In the genomic region with DNA sequence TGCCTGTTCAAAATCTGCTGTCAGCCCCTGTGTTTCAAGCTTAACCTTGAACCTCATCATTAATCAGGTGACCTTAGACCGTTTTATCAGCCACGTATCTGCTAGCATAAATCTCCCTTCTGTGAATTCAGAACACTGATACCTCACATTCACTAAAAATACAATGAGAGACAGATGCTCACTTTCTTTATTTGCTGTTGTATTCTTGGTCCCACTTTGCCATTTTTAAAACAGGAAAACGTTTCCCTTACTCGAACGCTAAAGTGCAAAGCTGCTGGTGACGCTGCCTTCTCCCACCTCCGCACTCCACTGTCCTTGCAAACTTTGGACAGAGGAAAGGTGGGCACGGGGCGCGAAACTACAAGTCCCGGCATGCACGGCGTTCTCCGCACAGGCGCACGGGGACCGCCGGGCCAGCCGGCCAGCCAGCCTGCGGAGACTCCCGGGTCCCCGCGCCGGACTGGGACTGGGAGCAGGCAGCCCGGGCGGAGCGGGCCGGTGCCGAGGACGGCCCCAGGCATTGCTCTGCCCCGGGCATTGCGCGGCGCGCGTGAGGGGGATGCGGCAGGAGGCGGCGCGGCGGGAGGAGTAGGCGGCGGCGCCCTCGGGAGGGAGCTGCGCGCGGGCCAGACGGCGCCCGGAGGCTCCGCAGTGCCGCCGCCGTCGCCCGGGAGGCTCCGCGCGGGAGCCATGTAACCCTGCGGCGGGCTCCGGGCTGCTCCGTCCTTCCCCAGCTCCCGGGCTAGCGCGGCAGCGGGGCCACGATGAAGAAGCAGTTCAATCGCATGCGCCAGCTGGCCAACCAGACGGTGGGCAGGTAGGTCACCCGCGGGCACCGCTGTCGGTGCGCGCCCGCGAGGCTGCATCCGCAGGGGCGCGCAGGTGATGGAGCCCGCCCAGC, we compare ENCODE assay signal across 8 cellular contexts. TPM values are rescaled to one million over a fixed set of nuclear protein-coding genes. Genes with fewer than 3 reads are reported as not detected.
DNase-seq lines count a peak whose midpoint lies in the region; ATAC-seq and TF ChIP-seq lines count a peak whose summit lies in the region.

A gene with protein sequence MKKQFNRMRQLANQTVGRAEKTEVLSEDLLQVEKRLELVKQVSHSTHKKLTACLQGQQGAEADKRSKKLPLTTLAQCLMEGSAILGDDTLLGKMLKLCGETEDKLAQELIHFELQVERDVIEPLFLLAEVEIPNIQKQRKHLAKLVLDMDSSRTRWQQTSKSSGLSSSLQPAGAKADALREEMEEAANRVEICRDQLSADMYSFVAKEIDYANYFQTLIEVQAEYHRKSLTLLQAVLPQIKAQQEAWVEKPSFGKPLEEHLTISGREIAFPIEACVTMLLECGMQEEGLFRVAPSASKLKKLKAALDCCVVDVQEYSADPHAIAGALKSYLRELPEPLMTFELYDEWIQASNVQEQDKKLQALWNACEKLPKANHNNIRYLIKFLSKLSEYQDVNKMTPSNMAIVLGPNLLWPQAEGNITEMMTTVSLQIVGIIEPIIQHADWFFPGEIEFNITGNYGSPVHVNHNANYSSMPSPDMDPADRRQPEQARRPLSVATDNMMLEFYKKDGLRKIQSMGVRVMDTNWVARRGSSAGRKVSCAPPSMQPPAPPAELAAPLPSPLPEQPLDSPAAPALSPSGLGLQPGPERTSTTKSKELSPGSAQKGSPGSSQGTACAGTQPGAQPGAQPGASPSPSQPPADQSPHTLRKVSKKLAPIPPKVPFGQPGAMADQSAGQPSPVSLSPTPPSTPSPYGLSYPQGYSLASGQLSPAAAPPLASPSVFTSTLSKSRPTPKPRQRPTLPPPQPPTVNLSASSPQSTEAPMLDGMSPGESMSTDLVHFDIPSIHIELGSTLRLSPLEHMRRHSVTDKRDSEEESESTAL (plus strand): TSS at position 424 of the 901 bp plus-strand sequence. CDS start 341 bp downstream, at position 765.

- peaks cover 0 to 4% (median 0%) of the 10 kb centered on the region in 4 donors for H3K27me3 ChIP-seq in liver (ENCODE audit: control insufficient read depth in 4 of 4, insufficient read depth in 4 of 4, low read length in 3 of 4)

- peak within 1 kb of the TSS in 1 of 2 donors; percentile 11 for H3K27ac ChIP-seq in liver (ENCODE audit: low read depth in 1 of 2, low read length in 2 of 2)

- no peak for TF ChIP-seq CTCF in liver (IDR thresholded peaks at IDR 0.05; ENCODE audit: low read depth, low read length, missing input control)

- 1% methylated on average over 84 of the region's 84 CpGs for WGBS in liver

- peak; percentile 93 for ATAC-seq in GM19467 (IDR thresholded peaks at IDR 0.05; ENCODE audit: unreplicated experiment)
- ATAC-seq in HG03469 (IDR thresholded peaks at IDR 0.05; ENCODE audit: unreplicated experiment), result peak; percentile 79

- H3K4me1 ChIP-seq in liver (ENCODE audit: control insufficient read depth in 4 of 4, insufficient read depth in 4 of 4, low read length in 3 of 4), result peaks cover 0 to 15% (median 4%) of the 10 kb centered on the region in 4 donors

- no peaks in the 10 kb centered on the region for H3K9me3 ChIP-seq in liver (ENCODE audit: control insufficient read depth in 4 of 4, low read length in 3 of 4)

- H3K9ac ChIP-seq in liver (ENCODE audit: low read depth in 1 of 2, low read length in 2 of 2), result no peak within 1 kb of the TSS

- H3K36me3 ChIP-seq in liver (ENCODE audit: control insufficient read depth in 4 of 4, insufficient read depth in 3 of 4, low read depth in 1 of 4, low read length in 3 of 4), result no peaks in the 10 kb centered on the region

- peak; percentile 52 for DNase-seq in ELR (ENCODE audit: low read depth)
- peak; percentile 68 for DNase-seq in SK-N-DZ (ENCODE audit: low spot score)
- DNase-seq in dermis microvascular lymphatic vessel endothelial cell (ENCODE audit: low read depth in 2 of 2), result peak; percentile 18 to 57
- DNase-seq in stimulated activated CD8-positive, alpha-beta memory T cell treated with anti-CD3 and anti-CD28 coated beads, Interleukin-4, amount 100 ng/mL, for 48 hours, result peak; percentile 59
- DNase-seq in OCI-M1 (lab: John Stamatoyannopoulos, UW), result no peak

- no peak for TF ChIP-seq RAD21 in liver (IDR thresholded peaks at IDR 0.05)

- H3K4me3 ChIP-seq in liver (ENCODE audit: low read depth in 1 of 3, low read length in 3 of 3), result peak within 1 kb of the TSS in 2 of 3 donors; percentile 68 to 82

TF ChIP-seq in liver, 16 proteins besides CTCF, POLR2A, EP300 and RAD21:
- no peak for TF ChIP-seq RXRA (IDR thresholded peaks at IDR 0.05)
- TF ChIP-seq JUND (IDR thresholded peaks at IDR 0.05), result no peak
- no peak for TF ChIP-seq GABPA (IDR thresholded peaks at IDR 0.05 in 1 of 2, conservative IDR thresholded peaks at IDR 0.05 in 1 of 2)
- no peak for TF ChIP-seq HNF4A (conservative IDR thresholded peaks at IDR 0.05)
- TF ChIP-seq HNF4G (IDR thresholded peaks at IDR 0.05), result no peak
- TF ChIP-seq, protein P1, sequence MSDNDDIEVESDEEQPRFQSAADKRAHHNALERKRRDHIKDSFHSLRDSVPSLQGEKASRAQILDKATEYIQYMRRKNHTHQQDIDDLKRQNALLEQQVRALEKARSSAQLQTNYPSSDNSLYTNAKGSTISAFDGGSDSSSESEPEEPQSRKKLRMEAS (IDR thresholded peaks at IDR 0.05), result no peak
- TF ChIP-seq, protein P2, sequence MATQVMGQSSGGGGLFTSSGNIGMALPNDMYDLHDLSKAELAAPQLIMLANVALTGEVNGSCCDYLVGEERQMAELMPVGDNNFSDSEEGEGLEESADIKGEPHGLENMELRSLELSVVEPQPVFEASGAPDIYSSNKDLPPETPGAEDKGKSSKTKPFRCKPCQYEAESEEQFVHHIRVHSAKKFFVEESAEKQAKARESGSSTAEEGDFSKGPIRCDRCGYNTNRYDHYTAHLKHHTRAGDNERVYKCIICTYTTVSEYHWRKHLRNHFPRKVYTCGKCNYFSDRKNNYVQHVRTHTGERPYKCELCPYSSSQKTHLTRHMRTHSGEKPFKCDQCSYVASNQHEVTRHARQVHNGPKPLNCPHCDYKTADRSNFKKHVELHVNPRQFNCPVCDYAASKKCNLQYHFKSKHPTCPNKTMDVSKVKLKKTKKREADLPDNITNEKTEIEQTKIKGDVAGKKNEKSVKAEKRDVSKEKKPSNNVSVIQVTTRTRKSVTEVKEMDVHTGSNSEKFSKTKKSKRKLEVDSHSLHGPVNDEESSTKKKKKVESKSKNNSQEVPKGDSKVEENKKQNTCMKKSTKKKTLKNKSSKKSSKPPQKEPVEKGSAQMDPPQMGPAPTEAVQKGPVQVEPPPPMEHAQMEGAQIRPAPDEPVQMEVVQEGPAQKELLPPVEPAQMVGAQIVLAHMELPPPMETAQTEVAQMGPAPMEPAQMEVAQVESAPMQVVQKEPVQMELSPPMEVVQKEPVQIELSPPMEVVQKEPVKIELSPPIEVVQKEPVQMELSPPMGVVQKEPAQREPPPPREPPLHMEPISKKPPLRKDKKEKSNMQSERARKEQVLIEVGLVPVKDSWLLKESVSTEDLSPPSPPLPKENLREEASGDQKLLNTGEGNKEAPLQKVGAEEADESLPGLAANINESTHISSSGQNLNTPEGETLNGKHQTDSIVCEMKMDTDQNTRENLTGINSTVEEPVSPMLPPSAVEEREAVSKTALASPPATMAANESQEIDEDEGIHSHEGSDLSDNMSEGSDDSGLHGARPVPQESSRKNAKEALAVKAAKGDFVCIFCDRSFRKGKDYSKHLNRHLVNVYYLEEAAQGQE (IDR thresholded peaks at IDR 0.05), result no peak
- no peak for TF ChIP-seq YY1 (IDR thresholded peaks at IDR 0.05)
- no peak for TF ChIP-seq TAF1 (conservative IDR thresholded peaks at IDR 0.05)
- TF ChIP-seq FOXA1 (IDR thresholded peaks at IDR 0.05), result no peak
TF ChIP-seq in liver: peak in this region for 0.

RNA-seq across cellular contexts. Expression of the gene that starts here (rescaled TPM):
- polyA plus RNA-seq in SK-N-DZ (2014; cell fraction: cytosol; rRNA removed), result 4.2 and 4.6 TPM in 2 replicates
- 5.8 and 6.0 TPM in 2 replicates for polyA plus RNA-seq in SK-N-DZ (2014; cell fraction: nucleus; rRNA removed)
- total RNA-seq in dermis microvascular lymphatic vessel endothelial cell, result 0.39 and 0.51 TPM in 2 replicates
- total RNA-seq in liver, result 1 to 10 TPM in 1 of 2 donors, under 1 TPM in 1; 0.14 to 1.3 TPM
- polyA plus RNA-seq in liver, result under 1 TPM; 0.33 to 0.50 TPM

Comparison
In these comparisons a context has a peak if more than half of its experiments do, and no peak if none do; other contexts are left out.
1. Peak in DNase-seq in dermis microvascular lymphatic vessel endothelial cell; RNA of the gene not detected or under 1 TPM.